Comparison of ENCODE assay signal across 9 cellular contexts in the genomic region with DNA sequence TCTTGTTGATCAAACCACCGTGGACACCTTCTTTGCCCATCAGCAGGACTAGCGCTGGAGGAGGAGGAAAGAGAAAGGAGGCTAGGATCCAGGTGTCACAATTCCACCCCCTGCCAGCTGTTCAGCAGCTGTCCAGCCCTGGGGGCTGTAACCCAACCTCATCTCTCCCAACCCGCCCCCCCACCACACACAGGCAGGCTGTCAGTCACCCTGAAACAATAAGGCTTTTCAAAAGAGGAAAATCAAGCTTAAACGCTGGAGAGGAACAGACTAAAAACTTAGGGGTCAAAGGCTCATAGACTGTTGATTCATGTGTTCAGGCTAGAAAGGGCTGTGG. TPM values are rescaled to one million over a fixed set of nuclear protein-coding genes. Genes with fewer than 3 reads are reported as not detected.
DNase-seq lines count a peak whose midpoint lies in the region; ATAC-seq and TF ChIP-seq lines count a peak whose summit lies in the region.
"Had no signal": no experiment of that assay in that cellular context is flagged by ENCODE, and none has a peak within 500 bp of the region (broad histone marks: within the 10 kb centered on the region; RNA-seq: fewer than 3 reads in every experiment).

No MANE protein-coding gene starts in this region.

- H3K18ac ChIP-seq in mesendoderm (ENCODE audit: low read length): no peak overlapping the region

- no peak overlapping the region for H3K23ac ChIP-seq in mesendoderm (ENCODE audit: low read length)

- H4K8ac ChIP-seq in mesendoderm (ENCODE audit: low read depth, low read length): no peak overlapping the region

- H3K27me3 ChIP-seq in HAP-1 (ENCODE audit: low read depth): no peaks in the 10 kb centered on the region
- H3K27me3 ChIP-seq in mesendoderm (ENCODE audit: insufficient read depth, low read length, poor library complexity): no peaks in the 10 kb centered on the region

- H4K5ac ChIP-seq in mesendoderm (ENCODE audit: low read length): no peak overlapping the region

- ATAC-seq in HG02623 (IDR thresholded peaks at IDR 0.05; ENCODE audit: unreplicated experiment): no peak
- ATAC-seq in HG03457 (IDR thresholded peaks at IDR 0.05; ENCODE audit: unreplicated experiment): no peak

- H3K4ac ChIP-seq in mesendoderm (ENCODE audit: low read depth, low read length): no peak overlapping the region

- peaks cover 16% of the 10 kb centered on the region for H3K79me1 ChIP-seq in mesendoderm (ENCODE audit: low read length)

- H3K9me3 ChIP-seq in HAP-1: no peaks in the 10 kb centered on the region

- DNase-seq in HAP-1 (ENCODE audit: low spot score in 2 of 2) (no peak), astrocyte of the spinal cord (ENCODE audit: low read depth, low spot score) (no peak), mesendoderm (no peak), NAMALWA (ENCODE audit: low spot score) (no peak), dedifferentiated amniotic fluid mesenchymal stem cell (ENCODE audit: extremely low spot score) (no peak)

- peaks cover 60% of the 10 kb centered on the region for H3K79me2 ChIP-seq in mesendoderm (ENCODE audit: control insufficient read depth, insufficient read depth, low read length)

- H3K36me3 ChIP-seq in HAP-1 (replicated peaks) (peaks cover 63% of the 10 kb centered on the region), mesendoderm (ENCODE audit: control insufficient read depth, insufficient read depth, low read length) (peaks cover 17% of the 10 kb centered on the region)

- H3K4me1 ChIP-seq in HAP-1 (peaks cover 19% of the 10 kb centered on the region), mesendoderm (ENCODE audit: control insufficient read depth, low read depth, low read length) (peaks cover 5% of the 10 kb centered on the region)

- H3K4me3 ChIP-seq in HAP-1 (peak overlapping the region; percentile 98), astrocyte of the spinal cord (ENCODE audit: low read depth, low read length) (peak overlapping the region; percentile 96), mesendoderm (ENCODE audit: low read length) (peak overlapping the region; percentile 90)

- H3K9ac ChIP-seq in mesendoderm (ENCODE audit: low read length): peak overlapping the region; percentile 84
- H3K9ac ChIP-seq: KMS-11 had no signal

- WGBS in mesendoderm (ENCODE audit: extremely low coverage, insufficient coverage, low lambda C conversion rate): no CpG with 5 or more reads among the region's 4 CpGs

- H2BK120ac ChIP-seq in mesendoderm (ENCODE audit: low read depth, low read length): no peak overlapping the region

- H2BK15ac ChIP-seq in mesendoderm (replicated peaks; ENCODE audit: low read depth): no peak overlapping the region

- H3K56ac ChIP-seq in mesendoderm (ENCODE audit: low read length): peak overlapping the region; percentile 88

- peak overlapping the region; percentile 97 for H3K4me2 ChIP-seq in mesendoderm (ENCODE audit: low read length)
- H3K4me2 ChIP-seq: KMS-11 had no signal

- H3K27ac ChIP-seq in 22Rv1 (peak overlapping the region; percentile 100), mesendoderm (ENCODE audit: low read depth, low read length) (peak overlapping the region; percentile 26)
- H3K27ac ChIP-seq: KMS-11 had no signal

- TF ChIP-seq CTCF in 22Rv1 (IDR thresholded peaks at IDR 0.05): no peak
- no peak for TF ChIP-seq CTCF in astrocyte of the spinal cord (IDR thresholded peaks at IDR 0.05; ENCODE audit: low read depth, low read length)

- in situ Hi-C loops in HAP-1 (cut with MboI; ENCODE audit: low sequenced_read_pairs): no loop called here
- in situ Hi-C loops in astrocyte of the spinal cord (cut with HindIII; ENCODE audit: low sequenced_read_pairs): no loop called here

- no peak overlapping the region for H2AK5ac ChIP-seq in mesendoderm (ENCODE audit: low read length)

- H2BK5ac ChIP-seq in mesendoderm (ENCODE audit: low read length): no peak overlapping the region

RNA-seq across cellular contexts. Expression of gene PFN1, which starts 2.4 kb away (rescaled TPM):
- 2,067 TPM for polyA plus RNA-seq in mesendoderm (2013, experiment 1 of 2)
- 2,097 TPM for polyA plus RNA-seq in mesendoderm (2013, experiment 2 of 2)

RNA-seq across cellular contexts. Expression of gene ENO3, which starts 5.0 kb away (rescaled TPM):
- 8.2 TPM for polyA plus RNA-seq in mesendoderm (2013, experiment 1 of 2)
- 9.8 TPM for polyA plus RNA-seq in mesendoderm (2013, experiment 2 of 2)

RNA-seq across cellular contexts. Expression of gene RNF167, which starts 5.8 kb away (rescaled TPM):
- 181 TPM for polyA plus RNA-seq in mesendoderm (2013, experiment 1 of 2)
- polyA plus RNA-seq in mesendoderm (2013, experiment 2 of 2): 176 TPM

RNA-seq across cellular contexts. Expression of gene SLC25A11, which starts 6.1 kb away (rescaled TPM):
- polyA plus RNA-seq in mesendoderm (2013, experiment 1 of 2): 41.8 TPM
- polyA plus RNA-seq in mesendoderm (2013, experiment 2 of 2): 41.5 TPM

RNA-seq across cellular contexts. Expression of gene GP1BA, which starts 13.8 kb away (rescaled TPM):
- polyA plus RNA-seq in mesendoderm (2013, experiment 1 of 2): not detected
- polyA plus RNA-seq in mesendoderm (2013, experiment 2 of 2): not detected
